18 cellular contexts compared by ENCODE assay signal in the genomic region with DNA sequence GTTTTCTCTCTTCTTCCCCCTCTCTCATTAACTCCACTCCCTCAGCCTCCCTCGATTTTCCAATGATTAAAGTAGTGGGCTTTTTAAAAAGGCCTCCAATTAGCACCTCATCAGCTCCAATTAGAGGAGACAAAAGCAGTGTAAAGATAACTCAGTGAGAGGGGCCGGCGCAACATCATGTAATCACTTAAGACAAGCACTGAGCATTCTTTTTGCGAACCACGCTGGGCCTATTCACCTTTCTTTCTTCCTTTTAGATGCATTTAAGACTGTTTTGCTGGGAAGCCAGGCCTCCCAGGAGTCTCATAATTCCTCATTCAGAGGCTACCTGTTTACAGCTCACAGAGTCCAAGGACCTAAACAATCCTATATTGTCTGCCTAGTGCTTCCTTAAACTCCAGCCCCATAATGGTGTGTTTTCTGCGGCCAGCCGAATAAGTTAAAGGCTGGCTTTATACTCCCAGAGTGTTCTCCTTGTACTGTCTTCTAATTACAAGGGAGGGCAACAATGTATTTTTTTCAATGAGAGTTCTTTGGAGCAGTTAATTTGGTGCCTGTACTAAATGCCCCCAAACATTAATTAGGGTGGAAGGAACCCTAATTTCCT.
"Had no signal": no experiment of that assay in that cellular context is flagged by ENCODE, and none has a peak within 500 bp of the region (broad histone marks: within the 10 kb centered on the region; RNA-seq: fewer than 3 reads in every experiment).

No MANE protein-coding gene starts in this region.

- H3K27me3 ChIP-seq: brain microvascular endothelial cell, spleen, tibial nerve had no signal

- H3K4me3 ChIP-seq: prostate gland, spleen, tibial nerve had no signal

- DNase-seq: activated CD4-positive, alpha-beta T cell treated with anti-CD3 and anti-CD28 coated beads, Interleukin-2, amount 50 U/mL, for 4 hours; activated effector memory CD4-positive, alpha-beta T cell treated with Interleukin-2 at 50 U/mL for 16 hours; activated T-cell treated with anti-CD3 and anti-CD28 coated beads, Interleukin-2, amount 50 U/mL, for 1 hour; amniotic stem cell; brain microvascular endothelial cell; cerebellar nuclear complex; effector memory CD8-positive, alpha-beta T cell; naive thymus-derived CD4-positive, alpha-beta T cell; occipital lobe; spleen; stimulated activated CD4-positive, alpha-beta T cell treated with anti-CD3 and anti-CD28 coated beads, Interleukin-1b, Interleukin-23, amount 100 ng/mL, for 48 hours; stimulated activated naive B cell treated with anti-CD40 and anti-IgM and Interleukin-4, amounts not matched to agents 10 μg/mL and 1 μg/mL and 100 μg/mL, for 72 hours; T-helper 2 cell had no signal

- H3K36me3 ChIP-seq: brain microvascular endothelial cell, prostate gland, spleen, tibial nerve had no signal

- ATAC-seq: activated CD4-positive, CD25-positive, alpha-beta regulatory T cell treated with anti-CD3 and anti-CD28 coated beads, Interleukin-2, amount 50 U/mL, for 24 hours; activated naive CD4-positive, alpha-beta T cell treated with anti-CD3 and anti-CD28 coated beads, Interleukin-2, amount 50 U/mL, for 72 hours; effector memory CD8-positive, alpha-beta T cell; naive thymus-derived CD4-positive, alpha-beta T cell; sciatic nerve; stimulated activated naive B cell treated with anti-CD40 and anti-IgM and Interleukin-4, amounts not matched to agents 10 μg/mL and 1 μg/mL and 100 μg/mL, for 72 hours had no signal

- H3K27ac ChIP-seq: brain microvascular endothelial cell, prostate gland, spleen, tibial nerve had no signal

- H3K9me3 ChIP-seq: prostate gland, spleen, tibial nerve had no signal

- H3K4me1 ChIP-seq: prostate gland, spleen had no signal
